21 cellular contexts compared by ENCODE assay signal in the genomic region with DNA sequence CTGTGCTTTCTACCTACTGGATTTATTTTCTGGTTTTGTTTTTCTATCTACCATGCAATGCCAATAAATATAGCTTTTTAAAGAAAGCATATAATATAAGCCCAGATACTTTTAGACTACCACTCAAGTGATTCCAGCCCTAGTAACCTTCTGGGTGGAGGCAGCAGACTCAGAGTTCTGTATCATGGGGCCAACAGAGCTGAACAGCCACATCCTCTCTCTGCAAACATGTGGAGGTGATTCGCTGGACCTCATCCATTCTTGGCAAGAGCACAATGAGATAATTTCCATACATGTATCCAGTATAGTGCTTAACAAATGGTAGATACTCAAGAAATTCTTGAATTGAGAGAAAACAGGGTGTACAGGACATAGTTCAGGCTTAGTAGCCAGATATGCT.
"Had no signal": no experiment of that assay in that cellular context is flagged by ENCODE, and none has a peak within 500 bp of the region (broad histone marks: within the 10 kb centered on the region; RNA-seq: fewer than 3 reads in every experiment).

No MANE protein-coding gene starts in this region.

- H2AFZ ChIP-seq: parathyroid adenoma had no signal

- H3K9ac ChIP-seq: parathyroid adenoma had no signal

- H3K27ac ChIP-seq: epithelial cell of prostate, esophagus muscularis mucosa, gastroesophageal sphincter, left ventricle myocardium inferior, lower lobe of right lung, parathyroid adenoma, psoas muscle, skin epidermis, testis, tibial nerve, upper lobe of right lung, vagina had no signal

- H3K9me3 ChIP-seq: esophagus muscularis mucosa, gastroesophageal sphincter, left ventricle myocardium inferior, lower lobe of right lung, psoas muscle, testis, tibial nerve, upper lobe of right lung, vagina had no signal

- H3K79me2 ChIP-seq: parathyroid adenoma had no signal

- ATAC-seq: effector memory CD8-positive, alpha-beta T cell; gastroesophageal sphincter; lower lobe of right lung; psoas muscle; sciatic nerve; stimulated activated naive B cell treated with anti-CD40 and anti-IgM and Interleukin-4, amounts not matched to agents 10 μg/mL and 1 μg/mL and 100 μg/mL, for 72 hours; stimulated activated naive CD8-positive, alpha-beta T cell treated with anti-CD3 and anti-CD28 coated beads, Interleukin-15, amount 100 ng/mL, for 72 hours; upper lobe of right lung had no signal

- H3K4me3 ChIP-seq: esophagus muscularis mucosa, gastroesophageal sphincter, left ventricle myocardium inferior, lower lobe of right lung, psoas muscle, skin epidermis, testis, tibial nerve, upper lobe of right lung, vagina had no signal

- H3K36me3 ChIP-seq: esophagus muscularis mucosa, gastroesophageal sphincter, left ventricle myocardium inferior, lower lobe of right lung, tibial nerve, upper lobe of right lung, vagina had no signal

- H3K27me3 ChIP-seq: esophagus muscularis mucosa, gastroesophageal sphincter, testis, tibial nerve, upper lobe of right lung, vagina had no signal

- H3K4me1 ChIP-seq: esophagus muscularis mucosa, gastroesophageal sphincter, left ventricle myocardium inferior, lower lobe of right lung, parathyroid adenoma, psoas muscle, testis, tibial nerve, upper lobe of right lung, vagina had no signal

- DNase-seq: effector memory CD8-positive, alpha-beta T cell; immature natural killer cell; left cardiac atrium; left ventricle myocardium inferior; lower lobe of right lung; naive B cell; psoas muscle; stimulated activated CD4-positive, alpha-beta T cell treated with anti-CD3 and anti-CD28 coated beads, Interleukin-2, amount 100 ng/mL, for 24 hours; stimulated activated CD4-positive, alpha-beta T cell treated with anti-CD3 and anti-CD28 coated beads, Interleukin-4, amount 100 ng/mL, for 4 hours; stimulated activated naive B cell treated with anti-CD40 and anti-IgM and Interleukin-4, amounts not matched to agents 10 μg/mL and 1 μg/mL and 100 μg/mL, for 72 hours; stimulated activated naive CD8-positive, alpha-beta T cell treated with anti-CD3 and anti-CD28 coated beads, Interleukin-15, amount 100 ng/mL, for 72 hours; testis; upper lobe of right lung had no signal
